ENCODE assay signal across 1 cellular context in genomic region chr11:78392854-78393253, GRCh38.
TF ChIP-seq lines count a peak whose summit lies in the region.

No MANE protein-coding gene starts in this region.

TF ChIP-seq in K562, 482 proteins besides CTCF, POLR2A, EP300 and RAD21 (continued from another document and continues in another):
- no peak for TF ChIP-seq ZNF449 (CRISPR knock-in tag; IDR thresholded peaks at IDR 0.05)
- no peak for TF ChIP-seq TCFL5 (CRISPR knock-in tag; conservative IDR thresholded peaks at IDR 0.05)
- no peak for TF ChIP-seq ZNF121 (CRISPR knock-in tag; conservative IDR thresholded peaks at IDR 0.05)
- no peak for TF ChIP-seq NR2C2 (CRISPR knock-in tag; IDR thresholded peaks at IDR 0.05)
- no peak for TF ChIP-seq NR2C2 (tag; IDR thresholded peaks at IDR 0.05)
- TF ChIP-seq ZKSCAN3 (CRISPR knock-in tag; IDR thresholded peaks at IDR 0.05): no peak
- TF ChIP-seq MCM7 (IDR thresholded peaks at IDR 0.05): no peak
- TF ChIP-seq ETV1 (tag; conservative IDR thresholded peaks at IDR 0.05; ENCODE audit: low read depth): peak; percentile 75
- TF ChIP-seq RHOXF2B (CRISPR knock-in tag; conservative IDR thresholded peaks at IDR 0.05): no peak
- TF ChIP-seq ZNF584 (CRISPR knock-in tag; IDR thresholded peaks at IDR 0.05; ENCODE audit: low read depth): no peak
- TF ChIP-seq ZNF280B (CRISPR knock-in tag; IDR thresholded peaks at IDR 0.05): no peak
- peak; percentile 84 for TF ChIP-seq TOE1 (IDR thresholded peaks at IDR 0.05; ENCODE audit: borderline replicate concordance)
- TF ChIP-seq TOE1 (CRISPR knock-in tag; IDR thresholded peaks at IDR 0.05; ENCODE audit: borderline replicate concordance, low read depth): no peak
- TF ChIP-seq MTF1 (CRISPR knock-in tag; IDR thresholded peaks at IDR 0.05; ENCODE audit: borderline replicate concordance): no peak
- TF ChIP-seq DDX20 (tag; IDR thresholded peaks at IDR 0.05; ENCODE audit: low read depth): no peak
- no peak for TF ChIP-seq ZNF263 (CRISPR knock-in tag; IDR thresholded peaks at IDR 0.05; ENCODE audit: borderline replicate concordance)
- no peak for TF ChIP-seq DACH1 (IDR thresholded peaks at IDR 0.05; ENCODE audit: partially characterized antibody)
- no peak for TF ChIP-seq CLOCK (CRISPR knock-in tag; IDR thresholded peaks at IDR 0.05; ENCODE audit: borderline replicate concordance)
- no peak for TF ChIP-seq ARNT (IDR thresholded peaks at IDR 0.05)
- TF ChIP-seq TARDBP (IDR thresholded peaks at IDR 0.05): no peak
- TF ChIP-seq SMARCA4 (IDR thresholded peaks at IDR 0.05): peak; percentile 78
- no peak for TF ChIP-seq RFX1 (IDR thresholded peaks at IDR 0.05)
- TF ChIP-seq MCM2 (IDR thresholded peaks at IDR 0.05; ENCODE audit: low read depth): no peak
- TF ChIP-seq RBM39 (optimal IDR thresholded peaks at IDR 0.05; ENCODE audit: low read depth, low read length): no peak
- TF ChIP-seq FOXK2 (conservative IDR thresholded peaks at IDR 0.05 in 1 of 2, IDR thresholded peaks at IDR 0.05 in 1 of 2; ENCODE audit: low read depth in 2 of 2): no peak
- no peak for TF ChIP-seq SLC30A9 (CRISPR knock-in tag; IDR thresholded peaks at IDR 0.05)
- 0 out of 2 replicates have a peak, but pooled peaks have one; percentile 20 for TF ChIP-seq CREB1 (IDR thresholded peaks at IDR 0.05)
- no peak for TF ChIP-seq CREB1 (CRISPR knock-in tag; IDR thresholded peaks at IDR 0.05)
- no peak for TF ChIP-seq ZNF740 (CRISPR knock-in tag; IDR thresholded peaks at IDR 0.05)
- no peak for TF ChIP-seq ZNF740 (tag; IDR thresholded peaks at IDR 0.05)
- no peak; the same call in 1 of the 2 replicates for TF ChIP-seq ZBTB40 (IDR thresholded peaks at IDR 0.05)
- TF ChIP-seq ZBTB40 (CRISPR knock-in tag; IDR thresholded peaks at IDR 0.05): no peak
- TF ChIP-seq PRDM10 (IDR thresholded peaks at IDR 0.05; ENCODE audit: partially characterized antibody): no peak
- no peak for TF ChIP-seq ZNF75A (CRISPR knock-in tag; IDR thresholded peaks at IDR 0.05)
- TF ChIP-seq MEF2A (IDR thresholded peaks at IDR 0.05; ENCODE audit: control insufficient read depth, low read depth, low read length): no peak
- no peak for TF ChIP-seq ZNF197 (CRISPR knock-in tag; IDR thresholded peaks at IDR 0.05; ENCODE audit: low read depth)
- peak; percentile 64; the same call in 1 of the 2 replicates for TF ChIP-seq MITF (IDR thresholded peaks at IDR 0.05)
- TF ChIP-seq ZSCAN32 (CRISPR knock-in tag; IDR thresholded peaks at IDR 0.05): no peak
- TF ChIP-seq ZNF764 (CRISPR knock-in tag; IDR thresholded peaks at IDR 0.05; ENCODE audit: low read depth): no peak
- no peak for TF ChIP-seq CBFB (CRISPR knock-in tag; IDR thresholded peaks at IDR 0.05)
- TF ChIP-seq ZNF639 (CRISPR knock-in tag; conservative IDR thresholded peaks at IDR 0.05 in 1 of 2, IDR thresholded peaks at IDR 0.05 in 1 of 2): no peak
- TF ChIP-seq SAFB (IDR thresholded peaks at IDR 0.05; ENCODE audit: borderline replicate concordance, low read depth, low read length): no peak
